ENCODE assay signal across 15 cellular contexts in genomic region chr10:62264126-62264525, GRCh38. TPM values are rescaled to one million over a fixed set of nuclear protein-coding genes. Genes with fewer than 3 reads are reported as not detected.
DNase-seq lines count a peak whose midpoint lies in the region; ATAC-seq, FAIRE-seq and TF ChIP-seq lines count a peak whose summit lies in the region.
"Had no signal": no experiment of that assay in that cellular context is flagged by ENCODE, and none has a peak within 500 bp of the region (broad histone marks: within the 10 kb centered on the region; RNA-seq: fewer than 3 reads in every experiment).

No MANE protein-coding gene starts in this region.

- no peak for FAIRE-seq in K562 (lab: Jason Lieb, UNC)
- no peak for FAIRE-seq in small intestine (lab: Jason Lieb, UNC)

- in situ Hi-C loops in mammary epithelial cell (cut with MboI; ENCODE audit: low sequenced_read_pairs in 2 of 2): loop anchor here in 1 of 2 donors (25.0 kb wide), 1 partner anchor 123 kb away; no protein-coding TSS in a partner anchor
- in situ Hi-C loops in K562 (cut with MboI): no loop called here

- peaks cover 9% of the 10 kb centered on the region for H3K4me1 Mint-ChIP-seq in MCF 10A (ENCODE audit: insufficient read depth, unreplicated experiment)
- peaks cover 4 to 17% of the 10 kb centered on the region in 2 donors for H3K4me1 Mint-ChIP-seq in stimulated activated naive B cell treated with anti-CD40 and anti-IgM and Interleukin-4, amounts not matched to agents 10 μg/mL and 1 μg/mL and 100 μg/mL, for 72 hours

- CTCF ChIA-PET in mammary epithelial cell (lab: Charles Lee; ENCODE audit: low non-redundant PET) (interaction anchor here (0.5 to 0.8 kb wide), 5 partner anchors 11 to 238 kb away, joined by 3 to 11 read pairs (median 4); no protein-coding TSS in a partner anchor), MCF 10A (lab: Yijun Ruan, JAX) (interaction anchor here (0.6 to 4.6 kb wide), 27 partner anchors 10 to 1461 kb away, joined by 3 to 25 read pairs (median 4); no protein-coding TSS in a partner anchor), OCI-LY7 (lab: Charles Lee; ENCODE audit: unreplicated experiment) (no interaction called here), K562 (lab: Yijun Ruan, JAX; ENCODE audit: low intra/inter-chr PET ratio) (no interaction called here)

- TF ChIP-seq EP300 in K562 (IDR thresholded peaks at IDR 0.05; ENCODE audit: low read length): no peak

- no peak for TF ChIP-seq CTCF in mammary epithelial cell (conservative IDR thresholded peaks at IDR 0.05 in 1 of 2, IDR thresholded peaks at IDR 0.05 in 1 of 2; ENCODE audit: extremely low read depth in 1 of 2, insufficient read depth in 1 of 2, low read depth in 1 of 2, low read length in 2 of 2)
- no peak for TF ChIP-seq CTCF in MCF 10A (IDR thresholded peaks at IDR 0.05; ENCODE audit: unreplicated experiment)
- TF ChIP-seq CTCF in OCI-LY7 (conservative IDR thresholded peaks at IDR 0.05; ENCODE audit: low read length): no peak
- TF ChIP-seq CTCF in K562 (IDR thresholded peaks at IDR 0.05 in 2 of 3, conservative IDR thresholded peaks at IDR 0.05 in 1 of 3; ENCODE audit: insufficient read depth in 2 of 3, low read depth in 1 of 3, low read length in 3 of 3): no peak
- TF ChIP-seq CTCF in Peyer's patch (IDR thresholded peaks at IDR 0.05): no peak

- H3K9me3 ChIP-seq in mammary epithelial cell (replicated peaks; ENCODE audit: insufficient read depth, low read length) (no peaks in the 10 kb centered on the region), OCI-LY7 (ENCODE audit: low read length) (no peaks in the 10 kb centered on the region), K562 (replicated peaks; ENCODE audit: control insufficient read depth, insufficient read depth, low read depth, low read length) (no peaks in the 10 kb centered on the region), Peyer's patch (no peaks in the 10 kb centered on the region), small intestine (ENCODE audit: control insufficient read depth, low read depth) (no peaks in the 10 kb centered on the region)
- H3K9me3 ChIP-seq: BE2C, MG63 had no signal

- BruUV-seq in mammary epithelial cell (replicated peaks; lab: Mats Ljungman, UMichigan) (TSS peak; percentile 42), MCF 10A (replicated peaks; lab: Mats Ljungman, UMichigan) (no TSS peak), OCI-LY7 (replicated peaks; lab: Mats Ljungman, UMichigan) (no TSS peak), K562 (replicated peaks; lab: Mats Ljungman, UMichigan) (no TSS peak)

- POLR2A ChIA-PET in MCF 10A (lab: Yijun Ruan, JAX) (interaction anchor here (0.6 to 1.8 kb wide), 9 partner anchors 11 to 852 kb away, joined by 3 to 6 read pairs (median 4); no protein-coding TSS in a partner anchor), OCI-LY7 (lab: Charles Lee) (interaction anchor here (0.6 to 1.3 kb wide), 4 partner anchors 79 to 1141 kb away, joined by 3 to 5 read pairs (median 3); no protein-coding TSS in a partner anchor), K562 (lab: Yijun Ruan, JAX) (interaction anchor here (0.6 to 1.7 kb wide), 2 partner anchors 15 to 531 kb away, joined by 4 read pairs; no protein-coding TSS in a partner anchor)

- H3K27ac ChIP-seq in mammary epithelial cell (ENCODE audit: insufficient read depth, low read depth, low read length) (peak overlapping the region; percentile 1), OCI-LY7 (ENCODE audit: low read depth, low read length, poor library complexity, severe bottlenecking) (no peak overlapping the region), K562 (ENCODE audit: extremely low read depth, low read depth, low read length) (no peak overlapping the region), Peyer's patch (no peak overlapping the region), small intestine (ENCODE audit: low read depth in 1 of 2, low read length in 1 of 2) (no peak overlapping the region)
- H3K27ac ChIP-seq: RWPE1 had no signal

- H3K4me1 ChIP-seq in mammary epithelial cell (ENCODE audit: insufficient read depth, low read length) (peaks cover 24% of the 10 kb centered on the region), OCI-LY7 (ENCODE audit: insufficient read depth, low read length, poor library complexity, severe bottlenecking) (peaks cover 37% of the 10 kb centered on the region), K562 (replicated peaks in 1 of 2; ENCODE audit: control insufficient read depth in 2 of 2, insufficient read depth in 2 of 2, low read length in 2 of 2) (peaks cover 0 to 10% of the 10 kb centered on the region in 2 experiments; a peak in 3 of 5 replicates), Peyer's patch (peaks cover 0 to 12% (median 2%) of the 10 kb centered on the region in 4 donors), small intestine (ENCODE audit: control insufficient read depth in 2 of 2, insufficient read depth in 1 of 2, low read depth in 1 of 2, low read length in 1 of 2) (peaks cover 0 to 5% of the 10 kb centered on the region in 2 donors)
- H3K4me1 ChIP-seq: BE2C had no signal

- no peaks in the 10 kb centered on the region for H3K36me3 Mint-ChIP-seq in MCF 10A (ENCODE audit: insufficient read depth, unreplicated experiment)
- H3K36me3 Mint-ChIP-seq in stimulated activated naive B cell treated with anti-CD40 and anti-IgM and Interleukin-4, amounts not matched to agents 10 μg/mL and 1 μg/mL and 100 μg/mL, for 72 hours: no peaks in the 10 kb centered on the region

- H3K27me3 Mint-ChIP-seq in MCF 10A (ENCODE audit: insufficient read depth, unreplicated experiment): no peaks in the 10 kb centered on the region
- peaks cover 0 to 2% of the 10 kb centered on the region in 2 donors for H3K27me3 Mint-ChIP-seq in stimulated activated naive B cell treated with anti-CD40 and anti-IgM and Interleukin-4, amounts not matched to agents 10 μg/mL and 1 μg/mL and 100 μg/mL, for 72 hours
- H3K27me3 Mint-ChIP-seq: CD4-positive, alpha-beta T cell had no signal

- H3K9me3 Mint-ChIP-seq in MCF 10A (ENCODE audit: unreplicated experiment): no peaks in the 10 kb centered on the region
- no peaks in the 10 kb centered on the region for H3K9me3 Mint-ChIP-seq in stimulated activated naive B cell treated with anti-CD40 and anti-IgM and Interleukin-4, amounts not matched to agents 10 μg/mL and 1 μg/mL and 100 μg/mL, for 72 hours
- H3K9me3 Mint-ChIP-seq: CD4-positive, alpha-beta T cell had no signal

- TF ChIP-seq POLR2A in K562 (conservative IDR thresholded peaks at IDR 0.05) (no peak), Peyer's patch (IDR thresholded peaks at IDR 0.05) (no peak)

- no peak overlapping the region for H3K27ac Mint-ChIP-seq in MCF 10A (ENCODE audit: low read depth, unreplicated experiment)
- peak overlapping the region; percentile 5 for H3K27ac Mint-ChIP-seq in stimulated activated naive B cell treated with anti-CD40 and anti-IgM and Interleukin-4, amounts not matched to agents 10 μg/mL and 1 μg/mL and 100 μg/mL, for 72 hours
- H3K27ac Mint-ChIP-seq: CD4-positive, alpha-beta T cell had no signal

- H3K4me3 ChIP-seq in mammary epithelial cell (replicated peaks in 1 of 3; ENCODE audit: insufficient read depth in 1 of 3, low read depth in 2 of 3, low read length in 3 of 3) (no peak overlapping the region), OCI-LY7 (ENCODE audit: low read depth, low read length, poor library complexity, severe bottlenecking) (no peak overlapping the region), K562 (no peak overlapping the region), Peyer's patch (no peak overlapping the region), small intestine (ENCODE audit: low read depth in 1 of 2, low read length in 2 of 2) (no peak overlapping the region)
- H3K4me3 ChIP-seq: MG63 had no signal

- dilution Hi-C loops in mammary epithelial cell (cut with HindIII; ENCODE audit: low sequenced_read_pairs): no loop called here

- DNase-seq in mammary epithelial cell (no peak), MCF 10A (ENCODE audit: unreplicated experiment) (no peak), OCI-LY7 (ENCODE audit: low spot score) (no peak), K562 (ENCODE audit: extremely low read depth in 1 of 4, low spot score in 3 of 4) (no peak), Peyer's patch (no peak), small intestine (no peak), GF-D8 (lab: John Stamatoyannopoulos, UW) (no peak)
- no peak for DNase-seq in stimulated activated naive B cell treated with anti-CD40 and anti-IgM and Interleukin-4, amounts not matched to agents 10 μg/mL and 1 μg/mL and 100 μg/mL, for 72 hours
- DNase-seq: BE2C; CD4-positive, alpha-beta T cell; GOT3; MG63; NCI-H1092; SIG-M5 had no signal

- ATAC-seq in K562: no peak
- no peak for ATAC-seq in stimulated activated naive B cell treated with anti-CD40 and anti-IgM and Interleukin-4, amounts not matched to agents 10 μg/mL and 1 μg/mL and 100 μg/mL, for 72 hours (replicated peaks)

- no peaks in the 10 kb centered on the region for H3K9me2 ChIP-seq in OCI-LY7 (ENCODE audit: insufficient read depth, low read length)

- no peak overlapping the region for H3K4me3 Mint-ChIP-seq in MCF 10A (ENCODE audit: unreplicated experiment)
- no peak overlapping the region for H3K4me3 Mint-ChIP-seq in stimulated activated naive B cell treated with anti-CD40 and anti-IgM and Interleukin-4, amounts not matched to agents 10 μg/mL and 1 μg/mL and 100 μg/mL, for 72 hours
- H3K4me3 Mint-ChIP-seq: CD4-positive, alpha-beta T cell had no signal

- no peaks in the 10 kb centered on the region for H4K20me1 ChIP-seq in mammary epithelial cell (ENCODE audit: insufficient read depth, low read length)
- peaks cover 19% of the 10 kb centered on the region for H4K20me1 ChIP-seq in OCI-LY7 (ENCODE audit: insufficient read depth, low read length)
- H4K20me1 ChIP-seq in K562 (replicated peaks; ENCODE audit: control insufficient read depth, insufficient read depth, low read length): no peaks in the 10 kb centered on the region

- H3K9ac ChIP-seq in mammary epithelial cell (ENCODE audit: insufficient read depth, low read length) (no peak overlapping the region), K562 (ENCODE audit: insufficient read depth in 1 of 2, low read depth in 2 of 2, low read length in 2 of 2) (no peak overlapping the region)

- peaks cover 56% of the 10 kb centered on the region for H3K79me2 ChIP-seq in mammary epithelial cell (ENCODE audit: insufficient read depth, low read length)
- H3K79me2 ChIP-seq in OCI-LY7 (ENCODE audit: insufficient read depth, low read depth, low read length): peaks cover 53% of the 10 kb centered on the region
- no peaks in the 10 kb centered on the region for H3K79me2 ChIP-seq in K562 (ENCODE audit: control insufficient read depth, insufficient read depth, low read length)

- H3K27me3 ChIP-seq in mammary epithelial cell (ENCODE audit: insufficient read depth, low read length) (no peaks in the 10 kb centered on the region), K562 (ENCODE audit: control insufficient read depth in 2 of 2, insufficient read depth in 2 of 2, low read length in 2 of 2) (peaks cover 4 to 13% of the 10 kb centered on the region in 2 experiments), Peyer's patch (no peaks in the 10 kb centered on the region), small intestine (ENCODE audit: control insufficient read depth in 2 of 2, insufficient read depth in 2 of 2, low read length in 2 of 2) (no peaks in the 10 kb centered on the region)
- H3K27me3 ChIP-seq: BE2C had no signal

- H3K36me3 ChIP-seq in mammary epithelial cell (ENCODE audit: insufficient read depth, low read length) (peaks cover 6% of the 10 kb centered on the region), OCI-LY7 (ENCODE audit: insufficient read depth, low read length) (peaks cover 41% of the 10 kb centered on the region), K562 (ENCODE audit: control insufficient read depth, insufficient read depth, low read length) (no peaks in the 10 kb centered on the region), Peyer's patch (no peaks in the 10 kb centered on the region), small intestine (ENCODE audit: control insufficient read depth in 2 of 2, insufficient read depth in 2 of 2, low read length in 2 of 2) (no peaks in the 10 kb centered on the region)
- H3K36me3 ChIP-seq: BE2C, MG63 had no signal

- intact Hi-C loops in mammary epithelial cell (cut with micrococcal nuclease) (loop anchor here (1.0 kb wide), 2 partner anchors 110 to 162 kb away; partner anchors contain the start of gene ZNF365), MCF 10A (cut with micrococcal nuclease) (loop anchor here (2.0 kb wide), 1 partner anchor 169 kb away; no protein-coding TSS in a partner anchor), OCI-LY7 (cut with micrococcal nuclease; ENCODE audit: unreplicated experiment) (no loop called here), K562 (cut with micrococcal nuclease) (no loop called here)

- H3K4me2 ChIP-seq in mammary epithelial cell (ENCODE audit: insufficient read depth, low read depth, low read length) (no peak overlapping the region), OCI-LY7 (ENCODE audit: low read length) (peak overlapping the region; percentile 97), K562 (ENCODE audit: insufficient read depth, low read length) (no peak overlapping the region)

- no peak for TF ChIP-seq RAD21 in K562 (CRISPR knock-in tag; conservative IDR thresholded peaks at IDR 0.05 in 1 of 2, IDR thresholded peaks at IDR 0.05 in 1 of 2)

- no peaks in the 10 kb centered on the region for H3K9me1 ChIP-seq in K562 (ENCODE audit: control insufficient read depth, insufficient read depth, low read length)

- H2AFZ ChIP-seq in mammary epithelial cell (ENCODE audit: low read depth, low read length): no peak overlapping the region
- no peak overlapping the region for H2AFZ ChIP-seq in OCI-LY7 (ENCODE audit: low read length)
- no peak overlapping the region for H2AFZ ChIP-seq in K562 (ENCODE audit: low read depth, low read length)

RNA-seq across cellular contexts. Expression of gene RTKN2, which starts 4.5 kb away (rescaled TPM):
- total RNA-seq in mammary epithelial cell (1 to 10 TPM; 2.7 to 4.5 TPM), MCF 10A (2022) (1.6 and 2.6 TPM in 2 replicates), OCI-LY7 (2022) (12.3 and 15.4 TPM in 2 replicates), K562 (2014; rRNA removed) (not detected in 2 replicates), K562 (2014; rRNA removed; fragmentation: Illumina TruSeq; extraction: Trizol) (0.10 and 0.11 TPM in 2 replicates), K562 (2015; rRNA removed; fragmentation: Illumina TruSeq; extraction: Trizol) (0.04 and 0.08 TPM in 2 replicates), K562 (2021) (0.09 and 0.18 TPM in 2 replicates), Peyer's patch (1 to 10 TPM; 1.3 to 5.8 (median 1.7) TPM)
- polyA plus RNA-seq in mammary epithelial cell (1.4 TPM), K562 (2011; rRNA removed) (0.08 and 0.12 TPM in 2 replicates), K562 (2014; fragmentation: Illumina TruSeq; extraction: Trizol) (not detected in 2 replicates), K562 (2014; fragmentation: Nextera tagmentation; extraction: Ambion mirVana) (under 1 TPM; 0.03 TPM), K562 (2014; rRNA removed) (0.05 and 0.35 TPM in 2 replicates), small intestine (1 to 10 TPM in 1 of 3 donors, under 1 TPM in 2; 0.81 to 2.6 (median 0.89) TPM)
- 7.0 TPM for polyA minus RNA-seq in mammary epithelial cell
- total RNA-seq in OCI-LY7 (2014; rRNA removed; shearing (Covaris generic)): 19.8 and 20.4 TPM in 2 replicates
- not detected in 2 replicates for total RNA-seq in K562 (2011; cell fraction: chromatin; rRNA removed; ENCODE audit: low replicate concordance)
- total RNA-seq in K562 (2011; cell fraction: nucleolus; rRNA removed): not detected in 2 replicates
- total RNA-seq in K562 (2011; cell fraction: nucleoplasm; rRNA removed): not detected in 2 replicates
- polyA plus RNA-seq in K562 (2011; cell fraction: cytosol; rRNA removed): 0.01 TPM in 1 of 2 replicates, not detected in the other
- polyA plus RNA-seq in K562 (2011; cell fraction: nucleus; rRNA removed): 0.06 and 0.07 TPM in 2 replicates
- polyA plus RNA-seq in K562 (2012): 0.13 and 0.33 TPM in 2 replicates
- polyA minus RNA-seq in K562 (2011; rRNA and poly(A)+ RNA removed): 0.18 and 0.21 TPM in 2 replicates
- not detected in 2 replicates for polyA minus RNA-seq in K562 (2011; cell fraction: cytosol; rRNA and poly(A)+ RNA removed)
- 0.13 and 0.44 TPM in 2 replicates for polyA minus RNA-seq in K562 (2011; cell fraction: nucleus; rRNA and poly(A)+ RNA removed)

Comparison
In these comparisons a context has a peak if more than half of its experiments do, and no peak if none do; other contexts are left out.
1. CTCF ChIA-PET loops: an anchor here in mammary epithelial cell (0.5 to 0.8 kb wide) and MCF 10A (0.6 to 4.6 kb wide); none called in OCI-LY7 and K562.
2. intact Hi-C loops: an anchor here in mammary epithelial cell (1.0 kb wide) and MCF 10A (2.0 kb wide); none called in OCI-LY7 and K562.